In genomic region chr2:197591706-197592072, GRCh38 we compare ENCODE assay signal across 17 cellular contexts.
DNase-seq lines count a peak whose midpoint lies in the region; ATAC-seq, FAIRE-seq and TF ChIP-seq lines count a peak whose summit lies in the region.
"Had no signal": no experiment of that assay in that cellular context is flagged by ENCODE, and none has a peak within 500 bp of the region (broad histone marks: within the 10 kb centered on the region; RNA-seq: fewer than 3 reads in every experiment).

No MANE protein-coding gene starts in this region.

- no peaks in the 10 kb centered on the region for H3K36me3 ChIP-seq in osteoblast (ENCODE audit: insufficient read depth, low read length)
- no peaks in the 10 kb centered on the region for H3K36me3 ChIP-seq in A673 (ENCODE audit: insufficient read depth, low read length, poor library complexity, severe bottlenecking)
- no peaks in the 10 kb centered on the region for H3K36me3 ChIP-seq in left lung

- no peak overlapping the region for H3K27ac Mint-ChIP-seq in WTC11
- H3K27ac Mint-ChIP-seq: CD14-positive monocyte; CD8-positive, alpha-beta T cell; GM23338; H9 had no signal

- no peak for DNase-seq in A549 (ENCODE audit: low read depth in 1 of 2, low spot score in 1 of 2)
- no peak for DNase-seq in WTC11 (ENCODE audit: low spot score)
- no peak for DNase-seq in foreskin keratinocyte
- DNase-seq in osteoblast (ENCODE audit: insufficient read length, low spot score, missing footprints) = peak; percentile 9
- DNase-seq in A673 (ENCODE audit: low spot score) = no peak
- DNase-seq in DMS153 treated with DMSO at 0.1 percent for 48 hours (lab: John Stamatoyannopoulos, UW; ENCODE audit: unreplicated experiment) = no peak
- DNase-seq in left lung = no peak
- DNase-seq: CD8-positive, alpha-beta T cell; COR-L47; H9 had no signal

- intact Hi-C loops in A673 (cut with micrococcal nuclease; ENCODE audit: unreplicated experiment) (no loop called here), left lung (cut with DNase I) (no loop called here)

- no peak for TF ChIP-seq POLR2A in A549 (IDR thresholded peaks at IDR 0.05; ENCODE audit: low read length)

- TF ChIP-seq RAD21 in A549 (conservative IDR thresholded peaks at IDR 0.05 in 1 of 2, IDR thresholded peaks at IDR 0.05 in 1 of 2) = no peak; a peak in 1 of 5 replicates

- H3K79me2 ChIP-seq in osteoblast (ENCODE audit: insufficient read depth, low read length) = no peaks in the 10 kb centered on the region

- peak; percentile 89 to 94 for ATAC-seq in A549
- ATAC-seq in WTC11 = peak; percentile 11
- peak; percentile 53 for ATAC-seq in foreskin keratinocyte
- ATAC-seq in left lung = no peak
- no peak for ATAC-seq in HG03159 (IDR thresholded peaks at IDR 0.05; ENCODE audit: unreplicated experiment)
- ATAC-seq: CD8-positive, alpha-beta T cell; GM12878 had no signal

- H3K4me1 Mint-ChIP-seq in WTC11 = peaks cover 36% of the 10 kb centered on the region
- H3K4me1 Mint-ChIP-seq: CD14-positive monocyte had no signal

- CTCF ChIA-PET in A549 (lab: Yijun Ruan, JAX) = interaction anchor here (0.7 to 3.5 kb wide), 3 partner anchors 115 to 187 kb away, joined by 3 to 15 read pairs (median 3); no protein-coding TSS in a partner anchor
- CTCF ChIA-PET in WTC11 (lab: Charles Lee) = interaction anchor here (2.0 kb wide), 1 partner anchor 8 kb away, joined by 8 read pairs; no protein-coding TSS in a partner anchor
- CTCF ChIA-PET in A673 (lab: Charles Lee) = no interaction called here

- peaks cover 48% of the 10 kb centered on the region for H3K36me3 Mint-ChIP-seq in WTC11
- H3K36me3 Mint-ChIP-seq: CD14-positive monocyte; CD8-positive, alpha-beta T cell had no signal

- H3K9me3 Mint-ChIP-seq in WTC11 = peaks cover 27% of the 10 kb centered on the region
- H3K9me3 Mint-ChIP-seq: CD8-positive, alpha-beta T cell had no signal

- H3K27ac ChIP-seq in A549 (peak overlapping the region; percentile 54 to 80), foreskin keratinocyte (no peak overlapping the region), osteoblast (ENCODE audit: low read depth, low read length) (no peak overlapping the region), A673 (ENCODE audit: low read depth, low read length, poor library complexity, severe bottlenecking) (no peak overlapping the region), left lung (no peak overlapping the region)

- H3K4me3 Mint-ChIP-seq in WTC11 = no peak overlapping the region
- H3K4me3 Mint-ChIP-seq: CD14-positive monocyte; CD8-positive, alpha-beta T cell; GM23338; H9 had no signal

- peaks cover 4% of the 10 kb centered on the region; the same call in 1 of the 3 replicates for H3K4me1 ChIP-seq in A549
- H3K4me1 ChIP-seq in foreskin keratinocyte = no peaks in the 10 kb centered on the region
- H3K4me1 ChIP-seq in osteoblast (ENCODE audit: insufficient read depth, low read length) = no peaks in the 10 kb centered on the region
- peaks cover 5% of the 10 kb centered on the region for H3K4me1 ChIP-seq in A673 (ENCODE audit: insufficient read depth, low read length, poor library complexity, severe bottlenecking)
- H3K4me1 ChIP-seq in left lung = no peaks in the 10 kb centered on the region

- peak overlapping the region; percentile 70 for H3K4me2 ChIP-seq in A549
- H3K4me2 ChIP-seq in osteoblast (ENCODE audit: insufficient read depth, low read length) = no peak overlapping the region
- H3K4me2 ChIP-seq: GM23338 had no signal

- POLR2A ChIA-PET in A549 (lab: Yijun Ruan, JAX) = no interaction called here
- POLR2A ChIA-PET in WTC11 (lab: Charles Lee) = interaction anchor here (0.6 to 1.2 kb wide), 2 partner anchors 8 to 138 kb away, joined by 3 read pairs; partner anchors contain the start of gene COQ10B
- POLR2A ChIA-PET in A673 (lab: Charles Lee; ENCODE audit: low non-redundant PET) = no interaction called here

- H2AFZ ChIP-seq in osteoblast (ENCODE audit: low read length) = no peak overlapping the region
- H2AFZ ChIP-seq: GM23338 had no signal

- no peaks in the 10 kb centered on the region for H4K20me1 ChIP-seq in osteoblast (ENCODE audit: insufficient read depth, low read length)

- BruUV-seq in A673 (replicated peaks; lab: Mats Ljungman, UMichigan) = no TSS peak

- FAIRE-seq in A549 (lab: Jason Lieb, UNC) = no peak
- FAIRE-seq: D721Med, GM12878, GM18507, HTR-8/SVneo had no signal

- no peak; the same call in 2 of the 3 replicates for TF ChIP-seq CTCF in A549 (IDR thresholded peaks at IDR 0.05)
- no peak for TF ChIP-seq CTCF in WTC11 (IDR thresholded peaks at IDR 0.05)
- TF ChIP-seq CTCF in foreskin keratinocyte (conservative IDR thresholded peaks at IDR 0.05) = no peak
- no peak for TF ChIP-seq CTCF in osteoblast (IDR thresholded peaks at IDR 0.05; ENCODE audit: extremely low read depth, low read depth, low read length)
- TF ChIP-seq CTCF in A673 (conservative IDR thresholded peaks at IDR 0.05; ENCODE audit: low read depth, low read length) = no peak
- TF ChIP-seq CTCF in left lung (IDR thresholded peaks at IDR 0.05) = no peak

- 69% methylated on average over 13 of the region's 19 CpGs for WGBS in A549 (ENCODE audit: missing lambda C conversion rate)

- no peak for TF ChIP-seq EP300 in A549 (IDR thresholded peaks at IDR 0.05)

- H3K27me3 ChIP-seq in foreskin keratinocyte (no peaks in the 10 kb centered on the region), osteoblast (ENCODE audit: insufficient read depth, low read length) (no peaks in the 10 kb centered on the region), A673 (replicated peaks; ENCODE audit: insufficient read depth, low read depth, low read length, poor library complexity) (no peaks in the 10 kb centered on the region), left lung (no peaks in the 10 kb centered on the region)

- no peaks in the 10 kb centered on the region for H3K27me3 Mint-ChIP-seq in WTC11 (ENCODE audit: low read depth)

- H3K4me3 ChIP-seq in A549 (peak overlapping the region; percentile 44), osteoblast (ENCODE audit: insufficient read depth, low read length) (no peak overlapping the region), A673 (ENCODE audit: low read depth, low read length, poor library complexity, severe bottlenecking) (no peak overlapping the region), left lung (no peak overlapping the region)
- H3K4me3 ChIP-seq: GM12878, GM23338 had no signal

- H3K9me3 ChIP-seq in A549 (no peaks in the 10 kb centered on the region), osteoblast (ENCODE audit: low read depth, low read length) (no peaks in the 10 kb centered on the region), A673 (ENCODE audit: low read depth, low read length, poor library complexity, severe bottlenecking) (no peaks in the 10 kb centered on the region), left lung (no peaks in the 10 kb centered on the region)

TF ChIP-seq in A549, 52 proteins besides CTCF, POLR2A, EP300 and RAD21:
- no peak for TF ChIP-seq ATOH8 (CRISPR knock-in tag; IDR thresholded peaks at IDR 0.05; ENCODE audit: low read depth)
- TF ChIP-seq EHMT2 (IDR thresholded peaks at IDR 0.05; ENCODE audit: low read depth) = no peak
- TF ChIP-seq FOXS1 (CRISPR knock-in tag; IDR thresholded peaks at IDR 0.05) = no peak
- no peak for TF ChIP-seq EHF (CRISPR knock-in tag; IDR thresholded peaks at IDR 0.05)

TF ChIP-seq in WTC11, 78 proteins besides CTCF, POLR2A, EP300 and RAD21 (continues in another document):
- TF ChIP-seq, protein P1, sequence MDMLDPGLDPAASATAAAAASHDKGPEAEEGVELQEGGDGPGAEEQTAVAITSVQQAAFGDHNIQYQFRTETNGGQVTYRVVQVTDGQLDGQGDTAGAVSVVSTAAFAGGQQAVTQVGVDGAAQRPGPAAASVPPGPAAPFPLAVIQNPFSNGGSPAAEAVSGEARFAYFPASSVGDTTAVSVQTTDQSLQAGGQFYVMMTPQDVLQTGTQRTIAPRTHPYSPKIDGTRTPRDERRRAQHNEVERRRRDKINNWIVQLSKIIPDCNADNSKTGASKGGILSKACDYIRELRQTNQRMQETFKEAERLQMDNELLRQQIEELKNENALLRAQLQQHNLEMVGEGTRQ (CRISPR knock-in tag; IDR thresholded peaks at IDR 0.05) = no peak
- TF ChIP-seq MYBL2 (CRISPR knock-in tag; IDR thresholded peaks at IDR 0.05) (no peak), CREB1 (CRISPR knock-in tag; IDR thresholded peaks at IDR 0.05) (no peak), PRDM15 (CRISPR knock-in tag; IDR thresholded peaks at IDR 0.05) (no peak), TP53 (CRISPR knock-in tag; IDR thresholded peaks at IDR 0.05) (no peak), EMX1 (CRISPR knock-in tag; IDR thresholded peaks at IDR 0.05) (no peak)

Comparison
In these comparisons a context has a peak if more than half of its experiments do, and no peak if none do; other contexts are left out.
1. ATAC-seq: peak in A549 (2 of 2), WTC11 (single experiment) and foreskin keratinocyte (single experiment); none in left lung (single experiment) and HG03159 (single experiment).
2. H3K27ac ChIP-seq: peak in A549 (2 of 2); none in foreskin keratinocyte (single experiment), osteoblast (single experiment), A673 (single experiment) and left lung (0 of 2).